ENCODE assay signal across 37 cellular contexts in the genomic region with DNA sequence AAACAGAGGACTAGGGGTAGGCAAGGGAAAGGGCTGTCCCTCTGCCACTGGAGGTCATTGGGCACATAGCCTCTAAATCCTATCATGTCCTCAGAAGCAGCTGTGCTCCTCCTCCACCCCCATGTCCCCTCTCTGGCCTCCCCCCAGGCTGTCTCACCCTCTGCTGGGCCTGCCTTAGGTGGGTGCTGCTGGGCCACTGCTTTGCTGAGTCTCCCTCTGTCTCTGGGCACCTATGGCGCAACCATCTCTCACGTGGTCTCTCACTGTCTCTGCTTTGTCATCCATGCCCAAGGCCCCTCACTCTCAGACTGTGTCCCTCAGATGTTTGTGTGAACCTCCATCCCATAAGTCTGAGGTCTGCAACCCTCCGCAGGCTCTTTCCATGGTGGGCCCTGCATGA. TPM values are rescaled to one million over a fixed set of nuclear protein-coding genes. Genes with fewer than 3 reads are reported as not detected.
"Had no signal": no experiment of that assay in that cellular context is flagged by ENCODE, and none has a peak within 500 bp of the region (broad histone marks: within the 10 kb centered on the region; RNA-seq: fewer than 3 reads in every experiment).

No MANE protein-coding gene starts in this region.

- H3K4me1 Mint-ChIP-seq: activated B cell treated with CpG ODN at 0.5 μM for 24 hours; activated CD4-positive, alpha-beta T cell treated with anti-CD3 and anti-CD28 coated beads, Interleukin-2, amount 10 ng/mL, durations not matched to agents 24 days and 14 days; activated naive CD8-positive, alpha-beta T cell treated with anti-CD3 and anti-CD28 coated beads for 36 hours; brain had no signal

- H3K27ac Mint-ChIP-seq: activated B cell treated with CpG ODN at 0.5 μM for 24 hours; activated CD4-positive, alpha-beta memory T cell treated with anti-CD3 and anti-CD28 coated beads for 36 hours; activated CD4-positive, alpha-beta T cell treated with anti-CD3 and anti-CD28 coated beads, Interleukin-2, amount 10 ng/mL, durations not matched to agents 24 days and 14 days; activated CD8-positive, alpha-beta T cell treated with anti-CD3 and anti-CD28 coated beads for 36 hours; activated naive CD4-positive, alpha-beta T cell treated with anti-CD3 and anti-CD28 coated beads for 36 hours; activated naive CD4-positive, alpha-beta T cell treated with anti-CD3 and anti-CD28 coated beads, Interleukin-2, amount 50 U/mL, for 72 hours; activated naive CD8-positive, alpha-beta T cell treated with anti-CD3 and anti-CD28 coated beads for 36 hours; activated T-cell treated with anti-CD3 and anti-CD28 coated beads, Interleukin-2, amount 50 U/mL, for 72 hours; activated T-helper 1 cell treated with anti-CD3 and anti-CD28 coated beads, Interleukin-12 subunit alpha, Interleukin-12 subunit beta, Interleukin-2, Interleukin-4 antibody, amounts not matched to agents 30 ng/mL and 10 ng/mL and 1 ng/mL, durations not matched to agents 14 hours and 24 hours and 36 hours; activated T-helper 17 cell treated with anti-CD3 and anti-CD28 coated beads, Interleukin-2, amount 50 U/mL, for 72 hours; brain; T-helper 1 cell treated with Interleukin-12 subunit alpha and Interleukin-12 subunit beta and Interleukin-4 antibody, amounts not matched to agents 30 μg/mL and 1 μg/mL, for 36 hours; T-helper 2 cell treated with Interferon-gamma antibody and Interleukin-4, amounts not matched to agents 5 μg/mL and 100 μg/mL, for 36 hours had no signal

- H3K4me3 Mint-ChIP-seq: activated B cell treated with CpG ODN at 0.5 μM for 24 hours; activated CD4-positive, alpha-beta memory T cell treated with anti-CD3 and anti-CD28 coated beads for 36 hours; activated CD4-positive, alpha-beta T cell treated with anti-CD3 and anti-CD28 coated beads, Interleukin-2, amount 10 ng/mL, durations not matched to agents 24 days and 14 days; activated CD8-positive, alpha-beta T cell treated with anti-CD3 and anti-CD28 coated beads for 36 hours; activated naive CD4-positive, alpha-beta T cell treated with anti-CD3 and anti-CD28 coated beads for 36 hours; activated naive CD8-positive, alpha-beta T cell treated with anti-CD3 and anti-CD28 coated beads for 36 hours; activated T-cell treated with anti-CD3 and anti-CD28 coated beads, Interleukin-2, amount 50 U/mL, for 4 hours; activated T-cell treated with anti-CD3 and anti-CD28 coated beads, Interleukin-2, amount 50 U/mL, for 72 hours; activated T-helper 1 cell treated with anti-CD3 and anti-CD28 coated beads, Interleukin-12 subunit alpha, Interleukin-12 subunit beta, Interleukin-2, Interleukin-4 antibody, amounts not matched to agents 30 ng/mL and 10 ng/mL and 1 ng/mL, durations not matched to agents 14 hours and 24 hours and 36 hours; activated T-helper 17 cell treated with anti-CD3 and anti-CD28 coated beads, Interleukin-2, amount 50 U/mL, for 72 hours; brain; T-helper 1 cell treated with Interleukin-12 subunit alpha and Interleukin-12 subunit beta and Interleukin-4 antibody, amounts not matched to agents 30 μg/mL and 1 μg/mL, for 36 hours; T-helper 2 cell treated with Interferon-gamma antibody and Interleukin-4, amounts not matched to agents 5 μg/mL and 100 μg/mL, for 36 hours had no signal

- H3K4me3 ChIP-seq: adrenal gland, ascending aorta, cardiac muscle cell had no signal

- H3K9me3 ChIP-seq: adrenal gland, ascending aorta had no signal

- ATAC-seq: activated CD8-positive, alpha-beta T cell treated with anti-CD3 and anti-CD28 coated beads for 36 hours; activated naive CD4-positive, alpha-beta T cell treated with anti-CD3 and anti-CD28 coated beads, Interleukin-2, amount 50 U/mL, for 72 hours; activated T-cell treated with anti-CD3 and anti-CD28 coated beads, Interleukin-2, amount 50 U/mL, for 4 hours; activated T-cell treated with anti-CD3 and anti-CD28 coated beads, Interleukin-2, amount 50 U/mL, for 72 hours; activated T-helper 17 cell treated with anti-CD3 and anti-CD28 coated beads, Interleukin-2, amount 50 U/mL, for 72 hours had no signal

- H3K36me3 Mint-ChIP-seq: activated CD4-positive, alpha-beta memory T cell treated with anti-CD3 and anti-CD28 coated beads for 36 hours; activated naive CD4-positive, alpha-beta T cell treated with anti-CD3 and anti-CD28 coated beads, Interleukin-2, amount 50 U/mL, for 72 hours; activated naive CD8-positive, alpha-beta T cell treated with anti-CD3 and anti-CD28 coated beads for 36 hours; brain had no signal

- H3K36me3 ChIP-seq: adrenal gland, ascending aorta, cardiac muscle cell had no signal

- H3K4me1 ChIP-seq: adrenal gland, ascending aorta had no signal

- H3K27me3 ChIP-seq: adrenal gland, ascending aorta, cardiac muscle cell had no signal

- DNase-seq: activated B cell treated with CpG ODN at 0.5 μM for 24 hours; activated CD4-positive, alpha-beta memory T cell treated with anti-CD3 and anti-CD28 coated beads for 36 hours; activated CD4-positive, alpha-beta T cell treated with anti-CD3 and anti-CD28 coated beads for 4 hours; activated CD4-positive, alpha-beta T cell treated with anti-CD3 and anti-CD28 coated beads, Interleukin-2, amount 10 ng/mL, durations not matched to agents 24 days and 14 days; activated CD4-positive, alpha-beta T cell treated with anti-CD3 and anti-CD28 coated beads, Interleukin-2, amount 50 U/mL, for 1 hour; activated CD4-positive, alpha-beta T cell treated with anti-CD3 and anti-CD28 coated beads, Interleukin-2, amount 50 U/mL, for 4 hours; activated CD4-positive, CD25-positive, alpha-beta regulatory T cell treated with anti-CD3 and anti-CD28 coated beads, Interleukin-2, amount 50 U/mL, for 72 hours; activated CD8-positive, alpha-beta memory T cell treated with anti-CD3 and anti-CD28 coated beads, Interleukin-2, amount 50 U/mL, for 4 hours; activated CD8-positive, alpha-beta T cell treated with anti-CD3 and anti-CD28 coated beads for 36 hours; activated effector memory CD4-positive, alpha-beta T cell treated with anti-CD3 and anti-CD28 coated beads, Interleukin-2, amount 50 U/mL, for 16 hours; activated gamma-delta T cell treated with Interleukin-2 at 50 U/mL for 16 hours; activated naive CD4-positive, alpha-beta T cell; activated naive CD4-positive, alpha-beta T cell treated with anti-CD3 and anti-CD28 coated beads for 36 hours; activated naive CD4-positive, alpha-beta T cell treated with anti-CD3 and anti-CD28 coated beads, Interleukin-2, amount 50 U/mL, for 16 hours; activated naive CD8-positive, alpha-beta T cell treated with anti-CD3 and anti-CD28 coated beads for 36 hours; activated T-cell treated with anti-CD3 and anti-CD28 coated beads for 4 hours; activated T-cell treated with anti-CD3 and anti-CD28 coated beads, Interleukin-2, amount 50 U/mL, for 1 hour; activated T-cell treated with anti-CD3 and anti-CD28 coated beads, Interleukin-2, amount 50 U/mL, for 4 hours; activated T-cell treated with anti-CD3 and anti-CD28 coated beads, Interleukin-2, amount 50 U/mL, for 72 hours; amniotic stem cell; central memory CD4-positive, alpha-beta T cell; T-helper 1 cell; T-helper 2 cell; T-helper 9 cell had no signal

- H3K9me3 Mint-ChIP-seq: activated B cell treated with CpG ODN at 0.5 μM for 24 hours; activated CD4-positive, alpha-beta memory T cell treated with anti-CD3 and anti-CD28 coated beads for 36 hours; activated CD4-positive, alpha-beta T cell treated with anti-CD3 and anti-CD28 coated beads, Interleukin-2, amount 10 ng/mL, durations not matched to agents 24 days and 14 days; activated CD8-positive, alpha-beta T cell treated with anti-CD3 and anti-CD28 coated beads for 36 hours; activated naive CD4-positive, alpha-beta T cell treated with anti-CD3 and anti-CD28 coated beads for 36 hours; activated naive CD4-positive, alpha-beta T cell treated with anti-CD3 and anti-CD28 coated beads, Interleukin-2, amount 50 U/mL, for 72 hours; activated naive CD8-positive, alpha-beta T cell treated with anti-CD3 and anti-CD28 coated beads for 36 hours; activated T-cell treated with anti-CD3 and anti-CD28 coated beads, Interleukin-2, amount 50 U/mL, for 4 hours; activated T-helper 1 cell treated with anti-CD3 and anti-CD28 coated beads, Interleukin-12 subunit alpha, Interleukin-12 subunit beta, Interleukin-2, Interleukin-4 antibody, amounts not matched to agents 30 ng/mL and 10 ng/mL and 1 ng/mL, durations not matched to agents 14 hours and 24 hours and 36 hours; activated T-helper 17 cell treated with anti-CD3 and anti-CD28 coated beads, Interleukin-2, amount 50 U/mL, for 72 hours had no signal

- H3K27ac ChIP-seq: adrenal gland, ascending aorta, cardiac muscle cell, VCaP had no signal

RNA-seq across cellular contexts. Expression of gene IQCF6, which starts 35.0 kb away (rescaled TPM):
- total RNA-seq: activated B cell treated with CpG ODN at 0.5 μM for 24 hours; activated CD4-positive, alpha-beta memory T cell treated with anti-CD3 and anti-CD28 coated beads for 36 hours; activated CD4-positive, alpha-beta T cell treated with anti-CD3 and anti-CD28 coated beads, Interleukin-2, amount 10 ng/mL, durations not matched to agents 24 days and 14 days; activated CD8-positive, alpha-beta memory T cell treated with anti-CD3 and anti-CD28 coated beads for 36 hours; activated CD8-positive, alpha-beta T cell treated with anti-CD3 and anti-CD28 coated beads for 36 hours; activated naive CD4-positive, alpha-beta T cell treated with anti-CD3 and anti-CD28 coated beads for 36 hours; activated naive CD4-positive, alpha-beta T cell treated with anti-CD3 and anti-CD28 coated beads, Interleukin-2, amount 50 U/mL, for 72 hours; activated naive CD8-positive, alpha-beta T cell treated with anti-CD3 and anti-CD28 coated beads for 36 hours; activated T-cell treated with anti-CD3 and anti-CD28 coated beads, Interleukin-2, amount 50 U/mL, for 4 hours; activated T-cell treated with anti-CD3 and anti-CD28 coated beads, Interleukin-2, amount 50 U/mL, for 72 hours; activated T-helper 1 cell treated with anti-CD3 and anti-CD28 coated beads, Interleukin-12 subunit alpha, Interleukin-12 subunit beta, Interleukin-2, Interleukin-4 antibody, amounts not matched to agents 30 ng/mL and 10 ng/mL and 1 ng/mL, durations not matched to agents 14 hours and 24 hours and 36 hours; activated T-helper 17 cell treated with anti-CD3 and anti-CD28 coated beads, Interleukin-2, amount 50 U/mL, for 72 hours; adrenal gland; ascending aorta; bronchial epithelial cell; cardiac muscle cell; cerebellum had no signal
- polyA plus RNA-seq: adrenal gland, cardiac muscle cell had no signal

RNA-seq across cellular contexts. Expression of gene IQCF2, which starts 47.4 kb away (rescaled TPM):
- total RNA-seq: activated B cell treated with CpG ODN at 0.5 μM for 24 hours; activated CD4-positive, alpha-beta memory T cell treated with anti-CD3 and anti-CD28 coated beads for 36 hours; activated CD4-positive, alpha-beta T cell treated with anti-CD3 and anti-CD28 coated beads, Interleukin-2, amount 10 ng/mL, durations not matched to agents 24 days and 14 days; activated CD8-positive, alpha-beta memory T cell treated with anti-CD3 and anti-CD28 coated beads for 36 hours; activated CD8-positive, alpha-beta T cell treated with anti-CD3 and anti-CD28 coated beads for 36 hours; activated naive CD4-positive, alpha-beta T cell treated with anti-CD3 and anti-CD28 coated beads for 36 hours; activated naive CD4-positive, alpha-beta T cell treated with anti-CD3 and anti-CD28 coated beads, Interleukin-2, amount 50 U/mL, for 72 hours; activated naive CD8-positive, alpha-beta T cell treated with anti-CD3 and anti-CD28 coated beads for 36 hours; activated T-cell treated with anti-CD3 and anti-CD28 coated beads, Interleukin-2, amount 50 U/mL, for 4 hours; activated T-cell treated with anti-CD3 and anti-CD28 coated beads, Interleukin-2, amount 50 U/mL, for 72 hours; activated T-helper 1 cell treated with anti-CD3 and anti-CD28 coated beads, Interleukin-12 subunit alpha, Interleukin-12 subunit beta, Interleukin-2, Interleukin-4 antibody, amounts not matched to agents 30 ng/mL and 10 ng/mL and 1 ng/mL, durations not matched to agents 14 hours and 24 hours and 36 hours; activated T-helper 17 cell treated with anti-CD3 and anti-CD28 coated beads, Interleukin-2, amount 50 U/mL, for 72 hours; adrenal gland; ascending aorta; bronchial epithelial cell; cardiac muscle cell; cerebellum had no signal
- polyA plus RNA-seq: adrenal gland, cardiac muscle cell had no signal
